ENCODE assay signal across 1 cellular context in the genomic region with DNA sequence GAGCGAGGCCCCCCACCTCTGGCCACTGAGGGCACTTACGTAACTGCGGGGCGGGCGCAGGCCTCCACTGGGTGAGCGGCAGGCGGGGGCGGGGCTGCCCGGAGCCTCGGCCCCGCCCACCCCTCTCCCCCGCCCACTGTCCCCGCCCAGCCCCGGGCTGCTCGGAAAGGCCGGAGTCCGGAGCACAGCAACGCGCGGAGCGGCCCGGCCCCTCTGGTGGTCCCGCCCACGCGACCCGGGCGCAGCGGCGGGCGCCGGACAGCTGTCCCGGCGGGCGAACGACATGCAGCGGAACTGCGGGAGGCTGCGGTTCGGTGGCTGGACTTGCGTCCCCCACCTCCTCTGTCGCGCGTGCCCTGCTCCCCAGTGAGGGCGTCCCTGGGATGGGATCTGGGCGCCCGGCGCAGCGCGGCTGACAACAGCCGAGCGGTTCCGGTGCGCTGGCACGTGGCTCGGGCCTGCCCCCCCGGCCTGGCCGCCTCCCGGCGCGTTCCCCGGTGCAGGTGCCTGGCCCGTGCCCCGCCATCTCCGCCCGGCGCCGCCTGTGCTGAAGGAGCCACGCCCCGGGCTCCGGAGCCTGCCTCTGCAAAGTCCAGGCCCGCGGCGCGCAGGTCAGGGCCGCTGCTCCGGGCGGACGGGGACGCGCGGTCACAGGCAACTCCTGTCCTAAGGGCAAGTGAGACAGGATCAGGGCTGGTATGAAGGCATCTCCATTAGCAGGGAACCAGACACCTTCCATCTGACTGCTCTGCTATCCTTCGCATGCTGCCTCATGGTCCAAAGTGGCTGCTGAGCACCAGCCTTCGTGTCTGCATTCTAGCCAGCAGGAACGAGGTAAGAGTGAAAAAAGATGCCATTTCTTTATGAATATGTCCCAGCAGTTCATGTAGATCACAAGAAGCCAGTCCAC.
A peak's percentile ranks its signal among the peaks of the same experiment; 100 is the strongest.
TF ChIP-seq lines count a peak whose summit lies in the region.

No MANE protein-coding gene starts in this region.

TF ChIP-seq in WTC11, 78 proteins besides CTCF, POLR2A, EP300 and RAD21 (continued from another document):
- 0 out of 2 replicates have a peak, but pooled peaks have one; percentile 24 for TF ChIP-seq ETV6 (CRISPR knock-in tag; IDR thresholded peaks at IDR 0.05)
- peak; percentile 24; the same call in 1 of the 2 replicates for TF ChIP-seq TP53 (CRISPR knock-in tag; IDR thresholded peaks at IDR 0.05)
- TF ChIP-seq, protein P1, sequence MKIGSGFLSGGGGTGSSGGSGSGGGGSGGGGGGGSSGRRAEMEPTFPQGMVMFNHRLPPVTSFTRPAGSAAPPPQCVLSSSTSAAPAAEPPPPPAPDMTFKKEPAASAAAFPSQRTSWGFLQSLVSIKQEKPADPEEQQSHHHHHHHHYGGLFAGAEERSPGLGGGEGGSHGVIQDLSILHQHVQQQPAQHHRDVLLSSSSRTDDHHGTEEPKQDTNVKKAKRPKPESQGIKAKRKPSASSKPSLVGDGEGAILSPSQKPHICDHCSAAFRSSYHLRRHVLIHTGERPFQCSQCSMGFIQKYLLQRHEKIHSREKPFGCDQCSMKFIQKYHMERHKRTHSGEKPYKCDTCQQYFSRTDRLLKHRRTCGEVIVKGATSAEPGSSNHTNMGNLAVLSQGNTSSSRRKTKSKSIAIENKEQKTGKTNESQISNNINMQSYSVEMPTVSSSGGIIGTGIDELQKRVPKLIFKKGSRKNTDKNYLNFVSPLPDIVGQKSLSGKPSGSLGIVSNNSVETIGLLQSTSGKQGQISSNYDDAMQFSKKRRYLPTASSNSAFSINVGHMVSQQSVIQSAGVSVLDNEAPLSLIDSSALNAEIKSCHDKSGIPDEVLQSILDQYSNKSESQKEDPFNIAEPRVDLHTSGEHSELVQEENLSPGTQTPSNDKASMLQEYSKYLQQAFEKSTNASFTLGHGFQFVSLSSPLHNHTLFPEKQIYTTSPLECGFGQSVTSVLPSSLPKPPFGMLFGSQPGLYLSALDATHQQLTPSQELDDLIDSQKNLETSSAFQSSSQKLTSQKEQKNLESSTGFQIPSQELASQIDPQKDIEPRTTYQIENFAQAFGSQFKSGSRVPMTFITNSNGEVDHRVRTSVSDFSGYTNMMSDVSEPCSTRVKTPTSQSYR (CRISPR knock-in tag; IDR thresholded peaks at IDR 0.05), result no peak
- TF ChIP-seq ZNF317 (CRISPR knock-in tag; IDR thresholded peaks at IDR 0.05; ENCODE audit: borderline replicate concordance, low read depth), result no peak
- TF ChIP-seq CREM (CRISPR knock-in tag; IDR thresholded peaks at IDR 0.05), result no peak
- no peak for TF ChIP-seq NR2C2 (CRISPR knock-in tag; IDR thresholded peaks at IDR 0.05)
- TF ChIP-seq GTF2I (CRISPR knock-in tag; conservative IDR thresholded peaks at IDR 0.05), result peak; percentile 99
- no peak for TF ChIP-seq ZNF232 (CRISPR knock-in tag; IDR thresholded peaks at IDR 0.05)
- TF ChIP-seq, protein P2, sequence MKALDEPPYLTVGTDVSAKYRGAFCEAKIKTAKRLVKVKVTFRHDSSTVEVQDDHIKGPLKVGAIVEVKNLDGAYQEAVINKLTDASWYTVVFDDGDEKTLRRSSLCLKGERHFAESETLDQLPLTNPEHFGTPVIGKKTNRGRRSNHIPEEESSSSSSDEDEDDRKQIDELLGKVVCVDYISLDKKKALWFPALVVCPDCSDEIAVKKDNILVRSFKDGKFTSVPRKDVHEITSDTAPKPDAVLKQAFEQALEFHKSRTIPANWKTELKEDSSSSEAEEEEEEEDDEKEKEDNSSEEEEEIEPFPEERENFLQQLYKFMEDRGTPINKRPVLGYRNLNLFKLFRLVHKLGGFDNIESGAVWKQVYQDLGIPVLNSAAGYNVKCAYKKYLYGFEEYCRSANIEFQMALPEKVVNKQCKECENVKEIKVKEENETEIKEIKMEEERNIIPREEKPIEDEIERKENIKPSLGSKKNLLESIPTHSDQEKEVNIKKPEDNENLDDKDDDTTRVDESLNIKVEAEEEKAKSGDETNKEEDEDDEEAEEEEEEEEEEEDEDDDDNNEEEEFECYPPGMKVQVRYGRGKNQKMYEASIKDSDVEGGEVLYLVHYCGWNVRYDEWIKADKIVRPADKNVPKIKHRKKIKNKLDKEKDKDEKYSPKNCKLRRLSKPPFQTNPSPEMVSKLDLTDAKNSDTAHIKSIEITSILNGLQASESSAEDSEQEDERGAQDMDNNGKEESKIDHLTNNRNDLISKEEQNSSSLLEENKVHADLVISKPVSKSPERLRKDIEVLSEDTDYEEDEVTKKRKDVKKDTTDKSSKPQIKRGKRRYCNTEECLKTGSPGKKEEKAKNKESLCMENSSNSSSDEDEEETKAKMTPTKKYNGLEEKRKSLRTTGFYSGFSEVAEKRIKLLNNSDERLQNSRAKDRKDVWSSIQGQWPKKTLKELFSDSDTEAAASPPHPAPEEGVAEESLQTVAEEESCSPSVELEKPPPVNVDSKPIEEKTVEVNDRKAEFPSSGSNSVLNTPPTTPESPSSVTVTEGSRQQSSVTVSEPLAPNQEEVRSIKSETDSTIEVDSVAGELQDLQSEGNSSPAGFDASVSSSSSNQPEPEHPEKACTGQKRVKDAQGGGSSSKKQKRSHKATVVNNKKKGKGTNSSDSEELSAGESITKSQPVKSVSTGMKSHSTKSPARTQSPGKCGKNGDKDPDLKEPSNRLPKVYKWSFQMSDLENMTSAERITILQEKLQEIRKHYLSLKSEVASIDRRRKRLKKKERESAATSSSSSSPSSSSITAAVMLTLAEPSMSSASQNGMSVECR (CRISPR knock-in tag; IDR thresholded peaks at IDR 0.05; ENCODE audit: borderline replicate concordance), result no peak
- TF ChIP-seq PRDM15 (CRISPR knock-in tag; IDR thresholded peaks at IDR 0.05), result peak; percentile 97
- peak; percentile 76; the same call in 1 of the 2 replicates for TF ChIP-seq ZNF121 (CRISPR knock-in tag; IDR thresholded peaks at IDR 0.05)
- no peak for TF ChIP-seq HMGA2 (CRISPR knock-in tag; IDR thresholded peaks at IDR 0.05)
- TF ChIP-seq PRRX2 (CRISPR knock-in tag; IDR thresholded peaks at IDR 0.05), result 0 out of 2 replicates have a peak, but pooled peaks have one; percentile 9
- TF ChIP-seq GRHL2 (CRISPR knock-in tag; IDR thresholded peaks at IDR 0.05; ENCODE audit: insufficient replicate concordance, severe bottlenecking), result no peak
- TF ChIP-seq SMAD3 (CRISPR knock-in tag; IDR thresholded peaks at IDR 0.05; ENCODE audit: borderline replicate concordance), result no peak
- TF ChIP-seq ZNF425 (CRISPR knock-in tag; conservative IDR thresholded peaks at IDR 0.05), result no peak
- no peak for TF ChIP-seq JAZF1 (CRISPR knock-in tag; IDR thresholded peaks at IDR 0.05)
- no peak for TF ChIP-seq RELA (CRISPR knock-in tag; IDR thresholded peaks at IDR 0.05; ENCODE audit: borderline replicate concordance)
- TF ChIP-seq ATF1 (CRISPR knock-in tag; IDR thresholded peaks at IDR 0.05), result no peak
- TF ChIP-seq TCF7 (CRISPR knock-in tag; IDR thresholded peaks at IDR 0.05; ENCODE audit: low read depth), result no peak
- no peak for TF ChIP-seq NFYB (CRISPR knock-in tag; conservative IDR thresholded peaks at IDR 0.05; ENCODE audit: low read depth)
- TF ChIP-seq KAT7 (CRISPR knock-in tag; IDR thresholded peaks at IDR 0.05; ENCODE audit: borderline replicate concordance), result no peak
TF ChIP-seq in WTC11: peak in this region for 9.
